Comparison of ENCODE assay signal across 9 cellular contexts in the genomic region with DNA sequence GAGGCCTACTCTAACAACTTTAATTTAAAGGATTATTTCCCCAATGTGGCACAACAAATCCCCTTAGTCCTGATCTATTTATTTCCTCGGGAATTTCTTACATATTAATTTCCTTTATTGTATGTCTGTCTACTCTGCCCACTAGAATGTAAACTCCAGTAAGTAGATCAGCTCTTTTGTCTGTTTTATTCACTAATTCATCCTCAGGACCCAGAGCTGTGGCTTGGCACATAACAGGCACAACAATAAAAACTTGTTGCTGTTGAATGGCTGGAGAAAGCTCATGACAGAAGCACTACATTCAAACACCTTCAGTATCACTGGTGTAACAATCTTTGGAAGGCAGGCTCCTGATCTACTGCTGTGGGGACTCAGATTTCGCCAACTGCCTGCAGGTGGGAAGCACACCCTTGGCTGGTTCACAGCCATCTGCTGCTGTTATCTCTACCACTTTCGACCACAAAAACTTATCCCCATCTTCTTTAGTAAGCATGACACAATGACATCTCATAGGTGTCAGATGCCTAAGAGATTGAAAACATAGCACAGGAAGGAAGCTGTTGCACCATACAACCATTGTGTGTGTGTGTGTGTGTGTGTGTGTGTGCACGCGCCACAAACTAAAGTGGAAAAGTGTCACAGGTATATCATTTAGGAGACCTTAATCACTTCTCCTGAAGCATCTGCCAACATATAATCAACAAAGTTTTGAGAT. TPM values are rescaled to one million over a fixed set of nuclear protein-coding genes. Genes with fewer than 3 reads are reported as not detected.
DNase-seq lines count a peak whose midpoint lies in the region; ATAC-seq and TF ChIP-seq lines count a peak whose summit lies in the region.
"Had no signal": no experiment of that assay in that cellular context is flagged by ENCODE, and none has a peak within 500 bp of the region (broad histone marks: within the 10 kb centered on the region; RNA-seq: fewer than 3 reads in every experiment).

No MANE protein-coding gene starts in this region.

- no peaks in the 10 kb centered on the region for H3K27me3 Mint-ChIP-seq in chondrocyte (ENCODE audit: low read depth)

- H3K27ac Mint-ChIP-seq in chondrocyte (ENCODE audit: unreplicated experiment) = no peak overlapping the region

- no peak for TF ChIP-seq POLR2A in gastrocnemius medialis (IDR thresholded peaks at IDR 0.05)

- H3K9me3 Mint-ChIP-seq in chondrocyte (ENCODE audit: low read depth) = no peaks in the 10 kb centered on the region

- no peaks in the 10 kb centered on the region for H3K36me3 ChIP-seq in gastrocnemius medialis

- peak; percentile 63 for ATAC-seq in GM18907 (IDR thresholded peaks at IDR 0.05; ENCODE audit: unreplicated experiment)
- peak; percentile 70 for ATAC-seq in HG03565 (IDR thresholded peaks at IDR 0.05; ENCODE audit: unreplicated experiment)
- no peak for ATAC-seq in gastrocnemius medialis
- no peak for ATAC-seq in GM21515 (IDR thresholded peaks at IDR 0.05; ENCODE audit: unreplicated experiment)

- TF ChIP-seq CTCF in gastrocnemius medialis (IDR thresholded peaks at IDR 0.05 in 4 of 5, conservative IDR thresholded peaks at IDR 0.05 in 1 of 5) (no peak), chondrocyte (IDR thresholded peaks at IDR 0.05) (no peak)

- H3K4me1 ChIP-seq in gastrocnemius medialis = peaks cover 0 to 17% of the 10 kb centered on the region in 2 donors

- H3K9me3 ChIP-seq in gastrocnemius medialis = no peaks in the 10 kb centered on the region
- H3K9me3 ChIP-seq: psoas muscle had no signal

- no peak overlapping the region for H3K4me3 ChIP-seq in gastrocnemius medialis
- H3K4me3 ChIP-seq: psoas muscle had no signal

- no peaks in the 10 kb centered on the region for H3K27me3 ChIP-seq in gastrocnemius medialis

- H3K27ac ChIP-seq in gastrocnemius medialis (no peak overlapping the region), substantia nigra (ENCODE audit: low read depth, low read length, poor library complexity, severe bottlenecking) (no peak overlapping the region)
- H3K27ac ChIP-seq: psoas muscle had no signal

- intact Hi-C loops in gastrocnemius medialis (cut with DNase I; ENCODE audit: low total_unique reads) = loop anchor here (10.0 kb wide), 1 partner anchor 215 kb away; no protein-coding TSS in a partner anchor

- H3K36me3 Mint-ChIP-seq in chondrocyte (ENCODE audit: low read depth) = peaks cover 1% of the 10 kb centered on the region

- peaks cover 20% of the 10 kb centered on the region for H3K4me1 Mint-ChIP-seq in chondrocyte (ENCODE audit: low read depth)

- H3K4me3 Mint-ChIP-seq in chondrocyte (ENCODE audit: unreplicated experiment) = no peak overlapping the region

- DNase-seq in activated T-cell treated with anti-CD3 and anti-CD28 coated beads, Interleukin-2, amount 50 U/mL, for 48 hours = peak; percentile 41 to 54
- peak; percentile 23 for DNase-seq in stimulated activated CD4-positive, alpha-beta T cell treated with anti-CD3 and anti-CD28 coated beads, Interleukin-12 subunit alpha, Interleukin-12 subunit beta, amount 100 ng/mL, for 4 hours
- no peak for DNase-seq in gastrocnemius medialis
- no peak for DNase-seq in substantia nigra (lab: John Stamatoyannopoulos, UW)
- no peak for DNase-seq in chondrocyte (ENCODE audit: low spot score)
- DNase-seq: psoas muscle had no signal

- in situ Hi-C loops in gastrocnemius medialis (cut with MboI; ENCODE audit: low sequenced_read_pairs in 4 of 4) = no loop called here

RNA-seq across cellular contexts. Expression of a gene that starts 11.9 kb away (rescaled TPM):
- total RNA-seq in gastrocnemius medialis = 10 to 100 TPM; 14.2 to 46.8 (median 24.6) TPM
- total RNA-seq in chondrocyte = 27.1 to 31.8 TPM (median 30.3 TPM) in 3 replicates

RNA-seq across cellular contexts. Expression of a gene that starts 12.7 kb away (rescaled TPM):
- total RNA-seq in gastrocnemius medialis (10 to 100 TPM; 53.8 to 75.1 (median 61.5) TPM), chondrocyte (21.4 to 22.5 TPM (median 21.8 TPM) in 3 replicates)

RNA-seq across cellular contexts. Expression of a gene that starts 27.9 kb away (rescaled TPM):
- total RNA-seq in gastrocnemius medialis (100 to 1,000 TPM; 157 to 182 (median 178) TPM), chondrocyte (18.4 to 25.7 TPM (median 19.5 TPM) in 3 replicates)

RNA-seq across cellular contexts. Expression of a gene that starts 59.4 kb away (rescaled TPM):
- total RNA-seq in gastrocnemius medialis (100 to 1,000 TPM; 106 to 199 (median 165) TPM), chondrocyte (75.8 to 81.2 TPM (median 76.2 TPM) in 3 replicates)

Comparison
In these comparisons a context has a peak if more than half of its experiments do, and no peak if none do; other contexts are left out.
1. ATAC-seq: peak in GM18907 (single experiment) and HG03565 (single experiment); none in gastrocnemius medialis (0 of 2) and GM21515 (single experiment).
2. DNase-seq: peak in activated T-cell treated with anti-CD3 and anti-CD28 coated beads, Interleukin-2, amount 50 U/mL, for 48 hours (2 of 2) and stimulated activated CD4-positive, alpha-beta T cell treated with anti-CD3 and anti-CD28 coated beads, Interleukin-12 subunit alpha, Interleukin-12 subunit beta, amount 100 ng/mL, for 4 hours (single experiment); none in gastrocnemius medialis (0 of 2), substantia nigra (0 of 49) and chondrocyte (single experiment).